In the genomic region with DNA sequence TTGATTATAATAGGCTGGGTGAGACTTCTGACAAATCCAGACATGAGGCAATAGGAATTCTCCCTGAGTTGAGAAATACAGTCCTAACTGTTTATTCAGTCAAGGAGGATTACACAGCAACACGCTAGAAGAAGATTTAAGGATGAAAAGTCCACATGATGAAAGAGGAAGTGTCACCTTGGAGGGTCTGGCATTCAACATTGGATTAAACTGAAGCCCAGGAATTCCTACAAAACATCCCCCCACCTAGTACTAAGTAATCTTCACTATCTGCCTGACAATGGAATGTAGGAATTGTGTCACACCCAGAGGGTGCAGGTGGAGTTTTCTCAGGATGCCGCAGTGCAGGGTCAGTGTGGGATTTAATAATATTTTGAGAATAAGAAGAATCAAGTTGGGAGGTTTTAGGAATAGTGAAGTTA, we compare ENCODE assay signal across 2 cellular contexts.
A peak's percentile ranks its signal among the peaks of the same experiment; 100 is the strongest.
TF ChIP-seq lines count a peak whose summit lies in the region.

No MANE protein-coding gene starts in this region.

TF ChIP-seq in IMR-90, 13 proteins besides CTCF, POLR2A, EP300 and RAD21:
- TF ChIP-seq RCOR1 (IDR thresholded peaks at IDR 0.05; ENCODE audit: insufficient replicate concordance, low read length) (no peak), CEBPB (IDR thresholded peaks at IDR 0.05; ENCODE audit: low read depth, low read length) (peak; percentile 96), BHLHE40 (IDR thresholded peaks at IDR 0.05; ENCODE audit: low read depth, low read length) (no peak), MXI1 (IDR thresholded peaks at IDR 0.05; ENCODE audit: borderline replicate concordance, low read depth, low read length) (no peak), USF2 (IDR thresholded peaks at IDR 0.05; ENCODE audit: low read depth, low read length) (no peak), NFE2L2 (IDR thresholded peaks at IDR 0.05; ENCODE audit: low read depth, low read length) (no peak), RFX5 (IDR thresholded peaks at IDR 0.05; ENCODE audit: low read depth, low read length) (no peak)

TF ChIP-seq in HepG2, 621 proteins besides CTCF, POLR2A, EP300 and RAD21 (continues in another document):
- TF ChIP-seq, protein P1, sequence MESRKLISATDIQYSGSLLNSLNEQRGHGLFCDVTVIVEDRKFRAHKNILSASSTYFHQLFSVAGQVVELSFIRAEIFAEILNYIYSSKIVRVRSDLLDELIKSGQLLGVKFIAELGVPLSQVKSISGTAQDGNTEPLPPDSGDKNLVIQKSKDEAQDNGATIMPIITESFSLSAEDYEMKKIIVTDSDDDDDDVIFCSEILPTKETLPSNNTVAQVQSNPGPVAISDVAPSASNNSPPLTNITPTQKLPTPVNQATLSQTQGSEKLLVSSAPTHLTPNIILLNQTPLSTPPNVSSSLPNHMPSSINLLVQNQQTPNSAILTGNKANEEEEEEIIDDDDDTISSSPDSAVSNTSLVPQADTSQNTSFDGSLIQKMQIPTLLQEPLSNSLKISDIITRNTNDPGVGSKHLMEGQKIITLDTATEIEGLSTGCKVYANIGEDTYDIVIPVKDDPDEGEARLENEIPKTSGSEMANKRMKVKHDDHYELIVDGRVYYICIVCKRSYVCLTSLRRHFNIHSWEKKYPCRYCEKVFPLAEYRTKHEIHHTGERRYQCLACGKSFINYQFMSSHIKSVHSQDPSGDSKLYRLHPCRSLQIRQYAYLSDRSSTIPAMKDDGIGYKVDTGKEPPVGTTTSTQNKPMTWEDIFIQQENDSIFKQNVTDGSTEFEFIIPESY (CRISPR knock-in tag; IDR thresholded peaks at IDR 0.05) = no peak
- peak; percentile 53; the same call in 1 of the 2 replicates for TF ChIP-seq ZNF331 (CRISPR knock-in tag; IDR thresholded peaks at IDR 0.05)
- TF ChIP-seq FLYWCH1 (CRISPR knock-in tag; IDR thresholded peaks at IDR 0.05) = no peak
- TF ChIP-seq ZNF282 (IDR thresholded peaks at IDR 0.05; ENCODE audit: partially characterized antibody) = no peak
- TF ChIP-seq, protein P2, sequence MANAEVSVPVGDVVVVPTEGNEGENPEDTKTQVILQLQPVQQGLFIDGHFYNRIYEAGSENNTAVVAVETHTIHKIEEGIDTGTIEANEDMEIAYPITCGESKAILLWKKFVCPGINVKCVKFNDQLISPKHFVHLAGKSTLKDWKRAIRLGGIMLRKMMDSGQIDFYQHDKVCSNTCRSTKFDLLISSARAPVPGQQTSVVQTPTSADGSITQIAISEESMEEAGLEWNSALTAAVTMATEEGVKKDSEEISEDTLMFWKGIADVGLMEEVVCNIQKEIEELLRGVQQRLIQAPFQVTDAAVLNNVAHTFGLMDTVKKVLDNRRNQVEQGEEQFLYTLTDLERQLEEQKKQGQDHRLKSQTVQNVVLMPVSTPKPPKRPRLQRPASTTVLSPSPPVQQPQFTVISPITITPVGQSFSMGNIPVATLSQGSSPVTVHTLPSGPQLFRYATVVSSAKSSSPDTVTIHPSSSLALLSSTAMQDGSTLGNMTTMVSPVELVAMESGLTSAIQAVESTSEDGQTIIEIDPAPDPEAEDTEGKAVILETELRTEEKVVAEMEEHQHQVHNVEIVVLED (CRISPR knock-in tag; IDR thresholded peaks at IDR 0.05; ENCODE audit: borderline replicate concordance) = no peak
- TF ChIP-seq ZNF784 (CRISPR knock-in tag; IDR thresholded peaks at IDR 0.05; ENCODE audit: borderline replicate concordance) = no peak
- TF ChIP-seq RAD51 (IDR thresholded peaks at IDR 0.05; ENCODE audit: borderline replicate concordance) = no peak
- no peak for TF ChIP-seq SETDB1 (CRISPR knock-in tag; IDR thresholded peaks at IDR 0.05; ENCODE audit: borderline replicate concordance)
- TF ChIP-seq ZBED4 (CRISPR knock-in tag; IDR thresholded peaks at IDR 0.05; ENCODE audit: borderline replicate concordance) = 0 out of 2 replicates have a peak, but pooled peaks have one; percentile 38
- no peak for TF ChIP-seq DMAP1 (CRISPR knock-in tag; IDR thresholded peaks at IDR 0.05)
- no peak for TF ChIP-seq ZNF773 (CRISPR knock-in tag; IDR thresholded peaks at IDR 0.05; ENCODE audit: borderline replicate concordance)
- peak; percentile 84 for TF ChIP-seq SSRP1 (CRISPR knock-in tag; IDR thresholded peaks at IDR 0.05)
- no peak for TF ChIP-seq GRHL1 (CRISPR knock-in tag; conservative IDR thresholded peaks at IDR 0.05)
- no peak for TF ChIP-seq ZNF607 (CRISPR knock-in tag; IDR thresholded peaks at IDR 0.05; ENCODE audit: borderline replicate concordance)
- TF ChIP-seq, protein P3, sequence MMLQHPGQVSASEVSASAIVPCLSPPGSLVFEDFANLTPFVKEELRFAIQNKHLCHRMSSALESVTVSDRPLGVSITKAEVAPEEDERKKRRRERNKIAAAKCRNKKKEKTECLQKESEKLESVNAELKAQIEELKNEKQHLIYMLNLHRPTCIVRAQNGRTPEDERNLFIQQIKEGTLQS (CRISPR knock-in tag; IDR thresholded peaks at IDR 0.05) = peak; percentile 88
- no peak for TF ChIP-seq MZF1 (CRISPR knock-in tag; IDR thresholded peaks at IDR 0.05; ENCODE audit: borderline replicate concordance)
- peak; percentile 68; the same call in 1 of the 2 replicates for TF ChIP-seq ONECUT2 (CRISPR knock-in tag; IDR thresholded peaks at IDR 0.05)
- no peak for TF ChIP-seq ZSCAN12 (CRISPR knock-in tag; IDR thresholded peaks at IDR 0.05)
- no peak for TF ChIP-seq MBD4 (IDR thresholded peaks at IDR 0.05; ENCODE audit: borderline replicate concordance, low read length)
- no peak for TF ChIP-seq ZNF75D (CRISPR knock-in tag; IDR thresholded peaks at IDR 0.05; ENCODE audit: borderline replicate concordance)
- no peak for TF ChIP-seq ZFAT (CRISPR knock-in tag; conservative IDR thresholded peaks at IDR 0.05)
- TF ChIP-seq ZSCAN9 (CRISPR knock-in tag; IDR thresholded peaks at IDR 0.05; ENCODE audit: borderline replicate concordance) = peak; percentile 79
- peak; percentile 77; the same call in 1 of the 2 replicates for TF ChIP-seq HHEX (CRISPR knock-in tag; IDR thresholded peaks at IDR 0.05)
- TF ChIP-seq, protein P4, sequence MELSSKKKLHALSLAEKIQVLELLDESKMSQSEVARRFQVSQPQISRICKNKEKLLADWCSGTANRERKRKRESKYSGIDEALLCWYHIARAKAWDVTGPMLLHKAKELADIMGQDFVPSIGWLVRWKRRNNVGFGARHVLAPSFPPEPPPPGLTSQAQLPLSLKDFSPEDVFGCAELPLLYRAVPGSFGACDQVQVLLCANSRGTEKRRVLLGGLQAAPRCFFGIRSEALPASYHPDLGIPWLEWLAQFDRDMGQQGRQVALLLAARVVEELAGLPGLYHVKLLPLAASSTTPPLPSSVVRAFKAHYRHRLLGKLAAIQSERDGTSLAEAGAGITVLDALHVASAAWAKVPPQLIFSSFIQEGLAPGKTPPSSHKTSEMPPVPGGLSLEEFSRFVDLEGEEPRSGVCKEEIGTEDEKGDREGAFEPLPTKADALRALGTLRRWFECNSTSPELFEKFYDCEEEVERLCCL (CRISPR knock-in tag; IDR thresholded peaks at IDR 0.05; ENCODE audit: borderline replicate concordance) = no peak
- no peak for TF ChIP-seq MYC (CRISPR knock-in tag; IDR thresholded peaks at IDR 0.05; ENCODE audit: borderline replicate concordance)
- TF ChIP-seq, protein P5, sequence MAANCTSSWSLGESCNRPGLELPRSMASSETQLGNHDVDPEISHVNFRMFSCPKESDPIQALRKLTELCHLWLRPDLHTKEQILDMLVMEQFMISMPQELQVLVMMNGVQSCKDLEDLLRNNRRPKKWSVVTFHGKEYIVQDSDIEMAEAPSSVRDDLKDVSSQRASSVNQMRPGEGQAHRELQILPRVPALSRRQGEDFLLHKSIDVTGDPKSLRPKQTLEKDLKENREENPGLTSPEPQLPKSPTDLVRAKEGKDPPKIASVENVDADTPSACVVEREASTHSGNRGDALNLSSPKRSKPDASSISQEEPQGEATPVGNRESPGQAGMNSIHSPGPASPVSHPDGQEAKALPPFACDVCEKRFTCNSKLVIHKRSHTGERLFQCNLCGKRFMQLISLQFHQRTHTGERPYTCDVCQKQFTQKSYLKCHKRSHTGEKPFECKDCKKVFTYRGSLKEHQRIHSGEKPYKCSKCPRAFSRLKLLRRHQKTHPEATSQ (CRISPR knock-in tag; IDR thresholded peaks at IDR 0.05; ENCODE audit: borderline replicate concordance) = no peak
- TF ChIP-seq THAP9 (CRISPR knock-in tag; IDR thresholded peaks at IDR 0.05; ENCODE audit: borderline replicate concordance) = no peak
- no peak for TF ChIP-seq ZNF382 (CRISPR knock-in tag; IDR thresholded peaks at IDR 0.05; ENCODE audit: borderline replicate concordance)
- TF ChIP-seq U2AF1 (optimal IDR thresholded peaks at IDR 0.05; ENCODE audit: low read depth, low read length) = no peak
- no peak for TF ChIP-seq PHF5A (CRISPR knock-in tag; IDR thresholded peaks at IDR 0.05; ENCODE audit: low read depth, unreplicated experiment)
- TF ChIP-seq ZMYM2 (CRISPR knock-in tag; IDR thresholded peaks at IDR 0.05) = no peak
